In the genomic region with DNA sequence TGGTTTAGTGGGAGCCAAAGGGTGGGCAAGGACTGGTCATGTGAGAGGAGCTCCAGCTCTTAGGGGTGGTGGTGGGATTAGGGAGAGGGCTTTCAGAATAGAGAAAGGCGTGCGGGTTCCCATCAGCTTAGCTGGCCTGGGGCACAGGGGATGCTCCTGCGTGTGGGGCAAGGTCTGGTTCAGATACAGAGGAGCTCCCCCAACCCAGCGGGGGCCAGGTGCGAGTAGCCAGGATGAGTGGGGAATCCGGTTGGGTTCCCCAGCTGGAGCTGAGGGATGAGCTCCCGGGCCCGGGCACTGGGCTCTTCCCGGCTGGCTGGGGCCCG, we compare ENCODE assay signal across 8 cellular contexts. TPM values are rescaled to one million over a fixed set of nuclear protein-coding genes. Genes with fewer than 3 reads are reported as not detected.
A peak's percentile ranks its signal among the peaks of the same experiment; 100 is the strongest.
DNase-seq lines count a peak whose midpoint lies in the region; ATAC-seq, FAIRE-seq and TF ChIP-seq lines count a peak whose summit lies in the region.

No MANE protein-coding gene starts in this region.

- H3K36me3 ChIP-seq in SK-N-MC (ENCODE audit: insufficient read depth, low read length), result no peaks in the 10 kb centered on the region

- no peak for ATAC-seq in HG02588 (IDR thresholded peaks at IDR 0.05; ENCODE audit: unreplicated experiment)

- H3K9me3 ChIP-seq in SK-N-MC (ENCODE audit: low read depth, low read length), result no peaks in the 10 kb centered on the region

- H3K9me3 Mint-ChIP-seq in activated naive CD4-positive, alpha-beta T cell treated with anti-CD3 and anti-CD28 coated beads, Interleukin-2, amount 50 U/mL, for 24 hours, result no peaks in the 10 kb centered on the region

- no peaks in the 10 kb centered on the region for H3K27me3 Mint-ChIP-seq in activated naive CD4-positive, alpha-beta T cell treated with anti-CD3 and anti-CD28 coated beads, Interleukin-2, amount 50 U/mL, for 24 hours

- no peak overlapping the region for H3K27ac ChIP-seq in SK-N-MC

- no peak for DNase-seq in activated naive CD4-positive, alpha-beta T cell (lab: John Stamatoyannopoulos, UW)
- no peak for DNase-seq in SK-N-MC (ENCODE audit: low read depth, low spot score)
- DNase-seq in fibroblast of mammary gland (ENCODE audit: low read depth), result no peak
- no peak for DNase-seq in skeletal muscle cell (ENCODE audit: low read depth)
- DNase-seq in NCI-H510A treated with DMSO at 0.1 percent for 48 hours (lab: John Stamatoyannopoulos, UW), result no peak
- DNase-seq in GM12891 (ENCODE audit: insufficient read length, low spot score), result no peak

- H3K4me1 Mint-ChIP-seq in activated naive CD4-positive, alpha-beta T cell treated with anti-CD3 and anti-CD28 coated beads, Interleukin-2, amount 50 U/mL, for 24 hours, result peaks cover 30% of the 10 kb centered on the region

- H3K9ac ChIP-seq in SK-N-MC (ENCODE audit: insufficient read length), result peak overlapping the region; percentile 82

- peak overlapping the region; percentile 92 for H3K27ac Mint-ChIP-seq in activated naive CD4-positive, alpha-beta T cell treated with anti-CD3 and anti-CD28 coated beads, Interleukin-2, amount 50 U/mL, for 24 hours

- peak overlapping the region; percentile 92 for H3K4me3 Mint-ChIP-seq in activated naive CD4-positive, alpha-beta T cell treated with anti-CD3 and anti-CD28 coated beads, Interleukin-2, amount 50 U/mL, for 24 hours

- FAIRE-seq in GM12891 (lab: Jason Lieb, UNC), result no peak

- TF ChIP-seq CTCF in fibroblast of mammary gland (conservative IDR thresholded peaks at IDR 0.05; ENCODE audit: control insufficient read depth, insufficient read depth, low read depth, low read length), result no peak

- TF ChIP-seq POLR2A in GM12891 (IDR thresholded peaks at IDR 0.05; ENCODE audit: low read depth, low read length), result no peak

- no peaks in the 10 kb centered on the region for H3K36me3 Mint-ChIP-seq in activated naive CD4-positive, alpha-beta T cell treated with anti-CD3 and anti-CD28 coated beads, Interleukin-2, amount 50 U/mL, for 24 hours

- peak overlapping the region; percentile 91 for H3K4me3 ChIP-seq in SK-N-MC
- peak overlapping the region; percentile 64 for H3K4me3 ChIP-seq in fibroblast of mammary gland (ENCODE audit: control insufficient read depth, low read depth, low read length)
- peak overlapping the region; percentile 81 for H3K4me3 ChIP-seq in skeletal muscle cell (ENCODE audit: low read depth, low read length)

TF ChIP-seq in GM12891, 5 proteins besides CTCF, POLR2A, EP300 and RAD21:
- TF ChIP-seq SPI1 (IDR thresholded peaks at IDR 0.05; ENCODE audit: low read depth, low read length), result no peak
- TF ChIP-seq POU2F2 (IDR thresholded peaks at IDR 0.05; ENCODE audit: low read depth, low read length), result no peak
- no peak for TF ChIP-seq POLR2AphosphoS5 (IDR thresholded peaks at IDR 0.05; ENCODE audit: low read depth, low read length)
- TF ChIP-seq TAF1 (IDR thresholded peaks at IDR 0.05; ENCODE audit: low read depth, low read length), result no peak
- no peak for TF ChIP-seq PAX5 (IDR thresholded peaks at IDR 0.05; ENCODE audit: insufficient read depth, low read length, severe bottlenecking)

RNA-seq across cellular contexts. Expression of a gene that starts 0.6 kb away (rescaled TPM):
- polyA plus RNA-seq in GM12891 (2012; ENCODE audit: low read depth, missing spikeins), result 49.6 TPM

RNA-seq across cellular contexts. Expression of a gene that starts 13.3 kb away (rescaled TPM):
- polyA plus RNA-seq in GM12891 (2012; ENCODE audit: low read depth, missing spikeins), result 0.12 TPM

RNA-seq across cellular contexts. Expression of a gene that starts 14.4 kb away (rescaled TPM):
- polyA plus RNA-seq in GM12891 (2012; ENCODE audit: low read depth, missing spikeins), result 94.7 TPM

RNA-seq across cellular contexts. Expression of a gene that starts 15.9 kb away (rescaled TPM):
- polyA plus RNA-seq in GM12891 (2012; ENCODE audit: low read depth, missing spikeins), result not detected

RNA-seq across cellular contexts. Expression of a gene that starts 25.2 kb away (rescaled TPM):
- 25.2 TPM for polyA plus RNA-seq in GM12891 (2012; ENCODE audit: low read depth, missing spikeins)
